In the genomic region with DNA sequence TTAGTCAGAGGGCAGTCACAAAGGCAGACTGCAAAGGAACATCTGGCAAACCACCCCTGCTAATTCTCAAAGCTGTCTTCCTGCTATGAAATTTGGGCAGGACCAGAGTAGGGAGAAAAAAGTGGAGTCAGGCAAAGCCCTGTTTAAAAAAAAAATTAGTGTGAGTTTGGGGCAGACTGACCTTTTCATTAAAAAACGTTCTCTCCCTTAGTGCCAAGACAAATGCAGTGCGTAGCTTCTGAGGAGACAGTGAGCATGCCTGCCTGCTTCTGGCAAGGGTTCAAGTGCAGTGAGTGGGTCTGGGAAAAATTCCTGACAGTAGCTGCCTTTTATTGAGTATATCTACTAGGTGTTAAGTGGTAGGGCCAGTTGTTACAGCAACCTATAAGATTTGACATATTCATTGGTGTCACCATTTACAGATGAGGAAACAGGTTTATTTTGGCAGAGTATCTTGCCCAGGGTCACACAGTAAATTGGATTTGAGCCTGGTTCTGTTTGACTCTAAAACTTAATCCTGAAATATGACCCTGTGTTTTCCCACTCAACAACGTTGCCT, we compare ENCODE assay signal across 10 cellular contexts.
DNase-seq lines count a peak whose midpoint lies in the region; ATAC-seq and TF ChIP-seq lines count a peak whose summit lies in the region.
"Had no signal": no experiment of that assay in that cellular context is flagged by ENCODE, and none has a peak within 500 bp of the region (broad histone marks: within the 10 kb centered on the region; RNA-seq: fewer than 3 reads in every experiment).

No MANE protein-coding gene starts in this region.

- no peak for TF ChIP-seq CTCF in HEK293 (tag by site-specific recombination; IDR thresholded peaks at IDR 0.05)

- POLR2A ChIA-PET in HEK293 (lab: Yijun Ruan, JAX) = no interaction called here
- POLR2A ChIA-PET in CD4-positive, alpha-beta memory T cell (lab: Charles Lee; ENCODE audit: partially characterized antibody) = interaction anchor here (0.7 kb wide), 1 partner anchor 1653 kb away, joined by 4 read pairs; no protein-coding TSS in a partner anchor

- H3K27me3 Mint-ChIP-seq in CD4-positive, alpha-beta memory T cell = no peaks in the 10 kb centered on the region
- H3K27me3 Mint-ChIP-seq: activated naive CD4-positive, alpha-beta T cell treated with anti-CD3 and anti-CD28 coated beads, Interleukin-2, amount 50 U/mL, for 24 hours had no signal

- DNase-seq in NCI-H2196 treated with DMSO at 0.1 percent for 48 hours (lab: John Stamatoyannopoulos, UW; ENCODE audit: unreplicated experiment) (peak; percentile 40), sciatic nerve (ENCODE audit: low spot score) (no peak)
- no peak for DNase-seq in CD4-positive, alpha-beta memory T cell
- DNase-seq: nucleus accumbens had no signal

- H3K36me3 Mint-ChIP-seq in CD4-positive, alpha-beta memory T cell = peaks cover 5 to 12% of the 10 kb centered on the region in 2 donors

- CTCF ChIA-PET in HEK293 (lab: Yijun Ruan, JAX) = no interaction called here
- CTCF ChIA-PET in CD4-positive, alpha-beta memory T cell (lab: Charles Lee; ENCODE audit: partially characterized antibody) = interaction anchor here (1.6 kb wide), 1 partner anchor 15 kb away, joined by 7 read pairs; no protein-coding TSS in a partner anchor

- no peak overlapping the region for H3K4me3 ChIP-seq in HEK293 (ENCODE audit: low read depth, low read length)
- H3K4me3 ChIP-seq in CD4-positive, alpha-beta memory T cell (ENCODE audit: low read length in 2 of 2) = no peak overlapping the region
- H3K4me3 ChIP-seq: hepatocyte had no signal

- H3K9me3 Mint-ChIP-seq in CD4-positive, alpha-beta memory T cell = no peaks in the 10 kb centered on the region
- H3K9me3 Mint-ChIP-seq: activated naive CD4-positive, alpha-beta T cell treated with anti-CD3 and anti-CD28 coated beads, Interleukin-2, amount 50 U/mL, for 24 hours had no signal

- H3K4me1 ChIP-seq in HEK293 (ENCODE audit: control insufficient read depth, insufficient read depth, low read length) = peaks cover 20% of the 10 kb centered on the region
- H3K4me1 ChIP-seq in CD4-positive, alpha-beta memory T cell (ENCODE audit: insufficient read depth, low read length) = no peaks in the 10 kb centered on the region

- H3K4me1 Mint-ChIP-seq in CD4-positive, alpha-beta memory T cell = peaks cover 0 to 13% (median 5%) of the 10 kb centered on the region in 4 donors

- H3K27ac Mint-ChIP-seq in CD4-positive, alpha-beta memory T cell = no peak overlapping the region

- intact Hi-C loops in sciatic nerve (cut with DNase I) = no loop called here
- intact Hi-C loops in CD4-positive, alpha-beta memory T cell (cut with micrococcal nuclease) = no loop called here

- peak overlapping the region in 1 of 8 donors; percentile 31 for H3K4me3 Mint-ChIP-seq in CD4-positive, alpha-beta memory T cell
- H3K4me3 Mint-ChIP-seq: activated naive CD4-positive, alpha-beta T cell treated with anti-CD3 and anti-CD28 coated beads, Interleukin-2, amount 50 U/mL, for 24 hours had no signal

- no peaks in the 10 kb centered on the region for H3K27me3 ChIP-seq in CD4-positive, alpha-beta memory T cell (ENCODE audit: insufficient read depth, low read length)
- H3K27me3 ChIP-seq: hepatocyte had no signal

- ATAC-seq in esophagus mucosa = peak; percentile 71
- peak; percentile 55 for ATAC-seq in sciatic nerve
- no peak for ATAC-seq in HG03521 (IDR thresholded peaks at IDR 0.05; ENCODE audit: unreplicated experiment)
- ATAC-seq in GM21423 (IDR thresholded peaks at IDR 0.05; ENCODE audit: unreplicated experiment) = no peak

- H3K27ac ChIP-seq in HEK293 (ENCODE audit: extremely low read depth, low read depth, low read length) = no peak overlapping the region
- no peak overlapping the region for H3K27ac ChIP-seq in CD4-positive, alpha-beta memory T cell (ENCODE audit: low read depth, low read length)
- H3K27ac ChIP-seq: hepatocyte had no signal

- H3K36me3 ChIP-seq in HEK293 (ENCODE audit: control insufficient read depth in 2 of 2, insufficient read depth in 1 of 2, low read length in 2 of 2) = peaks cover 0 to 17% of the 10 kb centered on the region in 2 experiments; a peak in 1 of 3 replicates
- no peaks in the 10 kb centered on the region for H3K36me3 ChIP-seq in CD4-positive, alpha-beta memory T cell (ENCODE audit: insufficient read depth, low read length)

- H3K9me3 ChIP-seq in HEK293 (ENCODE audit: control insufficient read depth, insufficient read depth, low read depth, low read length) = no peaks in the 10 kb centered on the region
- no peaks in the 10 kb centered on the region for H3K9me3 ChIP-seq in CD4-positive, alpha-beta memory T cell (ENCODE audit: control insufficient read depth in 1 of 2, low read length in 2 of 2)

TF ChIP-seq in HEK293, 187 proteins besides CTCF, POLR2A, EP300 and RAD21 (continues in another document):
- TF ChIP-seq ZNF645 (tag by site-specific recombination; IDR thresholded peaks at IDR 0.05) = no peak
- peak; percentile 93 for TF ChIP-seq GLI2 (tag by site-specific recombination; IDR thresholded peaks at IDR 0.05; ENCODE audit: borderline replicate concordance, low read depth)
- TF ChIP-seq MEIS1 (CRISPR knock-in tag; IDR thresholded peaks at IDR 0.05; ENCODE audit: borderline replicate concordance) = no peak
- peak; percentile 95 for TF ChIP-seq OVOL3 (tag by site-specific recombination; IDR thresholded peaks at IDR 0.05)
- TF ChIP-seq, protein P1, sequence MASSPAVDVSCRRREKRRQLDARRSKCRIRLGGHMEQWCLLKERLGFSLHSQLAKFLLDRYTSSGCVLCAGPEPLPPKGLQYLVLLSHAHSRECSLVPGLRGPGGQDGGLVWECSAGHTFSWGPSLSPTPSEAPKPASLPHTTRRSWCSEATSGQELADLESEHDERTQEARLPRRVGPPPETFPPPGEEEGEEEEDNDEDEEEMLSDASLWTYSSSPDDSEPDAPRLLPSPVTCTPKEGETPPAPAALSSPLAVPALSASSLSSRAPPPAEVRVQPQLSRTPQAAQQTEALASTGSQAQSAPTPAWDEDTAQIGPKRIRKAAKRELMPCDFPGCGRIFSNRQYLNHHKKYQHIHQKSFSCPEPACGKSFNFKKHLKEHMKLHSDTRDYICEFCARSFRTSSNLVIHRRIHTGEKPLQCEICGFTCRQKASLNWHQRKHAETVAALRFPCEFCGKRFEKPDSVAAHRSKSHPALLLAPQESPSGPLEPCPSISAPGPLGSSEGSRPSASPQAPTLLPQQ (tag by site-specific recombination; IDR thresholded peaks at IDR 0.05) = peak; percentile 76
- TF ChIP-seq, protein P2, sequence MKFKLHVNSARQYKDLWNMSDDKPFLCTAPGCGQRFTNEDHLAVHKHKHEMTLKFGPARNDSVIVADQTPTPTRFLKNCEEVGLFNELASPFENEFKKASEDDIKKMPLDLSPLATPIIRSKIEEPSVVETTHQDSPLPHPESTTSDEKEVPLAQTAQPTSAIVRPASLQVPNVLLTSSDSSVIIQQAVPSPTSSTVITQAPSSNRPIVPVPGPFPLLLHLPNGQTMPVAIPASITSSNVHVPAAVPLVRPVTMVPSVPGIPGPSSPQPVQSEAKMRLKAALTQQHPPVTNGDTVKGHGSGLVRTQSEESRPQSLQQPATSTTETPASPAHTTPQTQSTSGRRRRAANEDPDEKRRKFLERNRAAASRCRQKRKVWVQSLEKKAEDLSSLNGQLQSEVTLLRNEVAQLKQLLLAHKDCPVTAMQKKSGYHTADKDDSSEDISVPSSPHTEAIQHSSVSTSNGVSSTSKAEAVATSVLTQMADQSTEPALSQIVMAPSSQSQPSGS (tag by site-specific recombination; IDR thresholded peaks at IDR 0.05; ENCODE audit: low read depth) = 0 out of 2 replicates have a peak, but pooled peaks have one; percentile 34
- 0 out of 2 replicates have a peak, but pooled peaks have one; percentile 51 for TF ChIP-seq WT1 (tag by site-specific recombination; IDR thresholded peaks at IDR 0.05)
- no peak for TF ChIP-seq ZNF571 (tag by site-specific recombination; IDR thresholded peaks at IDR 0.05)
- no peak for TF ChIP-seq ZNF837 (tag by site-specific recombination; IDR thresholded peaks at IDR 0.05)
- TF ChIP-seq ZNF10 (tag by site-specific recombination; IDR thresholded peaks at IDR 0.05) = peak; percentile 80; the same call in 1 of the 2 replicates
- TF ChIP-seq ZFHX2 (tag by site-specific recombination; conservative IDR thresholded peaks at IDR 0.05) = no peak
- TF ChIP-seq ZNF580 (tag by site-specific recombination; IDR thresholded peaks at IDR 0.05) = peak; percentile 96
- no peak for TF ChIP-seq BCL11B (tag by site-specific recombination; IDR thresholded peaks at IDR 0.05; ENCODE audit: low read depth)
- peak; percentile 81 for TF ChIP-seq ZNF24 (tag by site-specific recombination; IDR thresholded peaks at IDR 0.05)
- TF ChIP-seq ZNF843 (tag by site-specific recombination; IDR thresholded peaks at IDR 0.05) = peak; percentile 100
- TF ChIP-seq REPIN1 (tag by site-specific recombination; IDR thresholded peaks at IDR 0.05; ENCODE audit: low read depth) = no peak
- no peak for TF ChIP-seq ZNF792 (tag by site-specific recombination; IDR thresholded peaks at IDR 0.05)
- TF ChIP-seq ZNF2 (tag by site-specific recombination; IDR thresholded peaks at IDR 0.05) = peak; percentile 71; the same call in 1 of the 2 replicates
- TF ChIP-seq SP3 (tag by site-specific recombination; IDR thresholded peaks at IDR 0.05) = no peak
- peak; percentile 89 for TF ChIP-seq ZNF561 (tag by site-specific recombination; IDR thresholded peaks at IDR 0.05; ENCODE audit: borderline replicate concordance)
- TF ChIP-seq ZSCAN23 (tag by site-specific recombination; IDR thresholded peaks at IDR 0.05) = peak; percentile 76; the same call in 1 of the 2 replicates
- 0 out of 2 replicates have a peak, but pooled peaks have one; percentile 32 for TF ChIP-seq ZNF664 (tag by site-specific recombination; IDR thresholded peaks at IDR 0.05)
- TF ChIP-seq ZNF416 (tag by site-specific recombination; IDR thresholded peaks at IDR 0.05) = no peak
- TF ChIP-seq ZNF132 (tag by site-specific recombination; IDR thresholded peaks at IDR 0.05; ENCODE audit: borderline replicate concordance) = no peak

Comparison
In these comparisons a context has a peak if more than half of its experiments do, and no peak if none do; other contexts are left out.
1. ATAC-seq: peak in esophagus mucosa (single experiment) and sciatic nerve (single experiment); none in HG03521 (single experiment) and GM21423 (single experiment).